1 cellular context compared by ENCODE assay signal in genomic region chr11:62958547-62959071, GRCh38.
TF ChIP-seq lines count a peak whose summit lies in the region.

No MANE protein-coding gene starts in this region.

TF ChIP-seq in HepG2, 621 proteins besides CTCF, POLR2A, EP300 and RAD21:
- TF ChIP-seq DNMT1 (CRISPR knock-in tag; IDR thresholded peaks at IDR 0.05) (no peak), ZNF136 (CRISPR knock-in tag; IDR thresholded peaks at IDR 0.05; ENCODE audit: low read depth) (no peak), ZNF644 (CRISPR knock-in tag; IDR thresholded peaks at IDR 0.05; ENCODE audit: low read depth) (no peak)
